1 cellular context compared by ENCODE assay signal in genomic region chr6:28896505-28897392, GRCh38.
TF ChIP-seq lines count a peak whose summit lies in the region.

No MANE protein-coding gene starts in this region.

TF ChIP-seq in K562, 482 proteins besides CTCF, POLR2A, EP300 and RAD21 (continued from another document and continues in another):
- TF ChIP-seq RBFOX2 (IDR thresholded peaks at IDR 0.05; ENCODE audit: low read depth, low read length) = peak; percentile 69
- TF ChIP-seq FOXP4 (CRISPR knock-in tag; IDR thresholded peaks at IDR 0.05; ENCODE audit: borderline replicate concordance) = no peak
- TF ChIP-seq STAT6 (CRISPR knock-in tag; IDR thresholded peaks at IDR 0.05) = 0 out of 2 replicates have a peak, but pooled peaks have one; percentile 64
- TF ChIP-seq XRCC5 (IDR thresholded peaks at IDR 0.05; ENCODE audit: low read depth, low read length) = no peak; the same call in 1 of the 2 replicates
- no peak for TF ChIP-seq ZNF398 (CRISPR knock-in tag; IDR thresholded peaks at IDR 0.05)
- TF ChIP-seq NCOR1 (IDR thresholded peaks at IDR 0.05) = no peak
- no peak for TF ChIP-seq ZNF77 (CRISPR knock-in tag; IDR thresholded peaks at IDR 0.05)
- no peak for TF ChIP-seq TFE3 (CRISPR knock-in tag; IDR thresholded peaks at IDR 0.05)
- peak; percentile 52; the same call in 1 of the 2 replicates for TF ChIP-seq MYC (IDR thresholded peaks at IDR 0.05; ENCODE audit: low read depth, low read length)
- no peak for TF ChIP-seq MYC (CRISPR knock-in tag; IDR thresholded peaks at IDR 0.05; ENCODE audit: borderline replicate concordance, low read depth)
- peak; percentile 44 to 78 for TF ChIP-seq MLLT1 (IDR thresholded peaks at IDR 0.05)
- TF ChIP-seq PKNOX1 (IDR thresholded peaks at IDR 0.05) = no peak
- 0 out of 4 replicates have a peak, but pooled peaks have one; percentile 1 to 4 for TF ChIP-seq RCOR1 (IDR thresholded peaks at IDR 0.05; ENCODE audit: borderline replicate concordance in 1 of 2, low read depth in 2 of 2, low read length in 2 of 2)
- TF ChIP-seq SIN3B (IDR thresholded peaks at IDR 0.05; ENCODE audit: low read depth) = no peak
- no peak for TF ChIP-seq DPF2 (IDR thresholded peaks at IDR 0.05)
- TF ChIP-seq ARID4B (CRISPR knock-in tag; IDR thresholded peaks at IDR 0.05) = no peak
- no peak for TF ChIP-seq TCF7L2 (IDR thresholded peaks at IDR 0.05; ENCODE audit: low read depth, low read length)
- TF ChIP-seq ZNF561 (CRISPR knock-in tag; conservative IDR thresholded peaks at IDR 0.05) = peak; percentile 77; the same call in 1 of the 2 replicates
- TF ChIP-seq SMARCE1 (IDR thresholded peaks at IDR 0.05) = peak; percentile 32; the same call in 1 of the 2 replicates
- no peak for TF ChIP-seq ARID3A (IDR thresholded peaks at IDR 0.05; ENCODE audit: borderline replicate concordance, low read depth, low read length)
- no peak for TF ChIP-seq KHSRP (IDR thresholded peaks at IDR 0.05)
- TF ChIP-seq GATA2 (CRISPR knock-in tag; IDR thresholded peaks at IDR 0.05) = 0 out of 2 replicates have a peak, but pooled peaks have one; percentile 7
- no peak for TF ChIP-seq RBM34 (IDR thresholded peaks at IDR 0.05; ENCODE audit: borderline replicate concordance, insufficient read depth, low read length)
- TF ChIP-seq ZNF584 (CRISPR knock-in tag; IDR thresholded peaks at IDR 0.05; ENCODE audit: low read depth) = 0 out of 2 replicates have a peak, but pooled peaks have one; percentile 10
- TF ChIP-seq SREBF1 (IDR thresholded peaks at IDR 0.05; ENCODE audit: borderline replicate concordance, low read depth, low read length) = no peak
- TF ChIP-seq ID3 (CRISPR knock-in tag; IDR thresholded peaks at IDR 0.05) = no peak
- 0 out of 2 replicates have a peak, but pooled peaks have one; percentile 31 for TF ChIP-seq ID3 (tag; IDR thresholded peaks at IDR 0.05)
- TF ChIP-seq THRA (IDR thresholded peaks at IDR 0.05) = no peak
- no peak for TF ChIP-seq CAMTA2 (CRISPR knock-in tag; conservative IDR thresholded peaks at IDR 0.05)
- no peak for TF ChIP-seq TRIM24 (IDR thresholded peaks at IDR 0.05)
- peak; percentile 31; the same call in 1 of the 2 replicates for TF ChIP-seq LCOR (CRISPR knock-in tag; IDR thresholded peaks at IDR 0.05)
- TF ChIP-seq NR2C2 (CRISPR knock-in tag; IDR thresholded peaks at IDR 0.05) = no peak
- no peak for TF ChIP-seq NR2C2 (tag; IDR thresholded peaks at IDR 0.05)
- TF ChIP-seq ZNF24 (IDR thresholded peaks at IDR 0.05) = no peak
- TF ChIP-seq NCOA6 (IDR thresholded peaks at IDR 0.05) = no peak
- peak in 1 of 2 experiments; percentile 26; a peak in 1 of 4 replicates for TF ChIP-seq MNT (conservative IDR thresholded peaks at IDR 0.05)
